In genomic region chr5:68740204-68740910, GRCh38 we compare ENCODE assay signal across 11 cellular contexts.
A peak's percentile ranks its signal among the peaks of the same experiment; 100 is the strongest.
DNase-seq lines count a peak whose midpoint lies in the region; ATAC-seq and TF ChIP-seq lines count a peak whose summit lies in the region.
"Had no signal": no experiment of that assay in that cellular context is flagged by ENCODE, and none has a peak within 500 bp of the region (broad histone marks: within the 10 kb centered on the region; RNA-seq: fewer than 3 reads in every experiment).

No MANE protein-coding gene starts in this region.

- peaks cover 9% of the 10 kb centered on the region for H3K27me3 Mint-ChIP-seq in activated B cell treated with CpG ODN at 0.5 μM for 24 hours
- no peaks in the 10 kb centered on the region for H3K27me3 Mint-ChIP-seq in activated CD4-positive, alpha-beta T cell treated with anti-CD3 and anti-CD28 coated beads, Interleukin-2, amount 10 ng/mL, durations not matched to agents 7 days and 5 days

- POLR2A ChIA-PET in activated B cell treated with CpG ODN at 0.5 μM for 24 hours (lab: Charles Lee): no interaction called here
- POLR2A ChIA-PET in activated CD4-positive, alpha-beta T cell treated with anti-CD3 and anti-CD28 coated beads, Interleukin-2, amount 10 ng/mL, durations not matched to agents 7 days and 5 days (lab: Charles Lee): no interaction called here

- H3K4me3 Mint-ChIP-seq in activated B cell treated with CpG ODN at 0.5 μM for 24 hours: peak overlapping the region; percentile 15
- no peak overlapping the region for H3K4me3 Mint-ChIP-seq in activated CD4-positive, alpha-beta T cell treated with anti-CD3 and anti-CD28 coated beads, Interleukin-2, amount 10 ng/mL, durations not matched to agents 7 days and 5 days
- H3K4me3 Mint-ChIP-seq: activated naive CD8-positive, alpha-beta T cell treated with anti-CD3 and anti-CD28 coated beads, Interleukin-2, amount 10 ng/mL, durations not matched to agents 7 days and 5 days; endodermal cell had no signal

- H3K27ac Mint-ChIP-seq in activated B cell treated with CpG ODN at 0.5 μM for 24 hours: no peak overlapping the region
- no peak overlapping the region for H3K27ac Mint-ChIP-seq in activated CD4-positive, alpha-beta T cell treated with anti-CD3 and anti-CD28 coated beads, Interleukin-2, amount 10 ng/mL, durations not matched to agents 7 days and 5 days
- H3K27ac Mint-ChIP-seq: endodermal cell had no signal

- H3K36me3 Mint-ChIP-seq in activated B cell treated with CpG ODN at 0.5 μM for 24 hours (ENCODE audit: low read depth): no peaks in the 10 kb centered on the region
- H3K36me3 Mint-ChIP-seq in activated CD4-positive, alpha-beta T cell treated with anti-CD3 and anti-CD28 coated beads, Interleukin-2, amount 10 ng/mL, durations not matched to agents 7 days and 5 days (ENCODE audit: low read depth): no peaks in the 10 kb centered on the region
- H3K36me3 Mint-ChIP-seq: activated naive CD8-positive, alpha-beta T cell treated with anti-CD3 and anti-CD28 coated beads, Interleukin-2, amount 10 ng/mL, durations not matched to agents 7 days and 5 days had no signal

- peak; percentile 72 for ATAC-seq in GM18508 (IDR thresholded peaks at IDR 0.05; ENCODE audit: insufficient read depth, unreplicated experiment)
- ATAC-seq in GM21367 (IDR thresholded peaks at IDR 0.05; ENCODE audit: unreplicated experiment): peak; percentile 54
- ATAC-seq in HG03135 (IDR thresholded peaks at IDR 0.05; ENCODE audit: unreplicated experiment): peak; percentile 62
- peak; percentile 69 for ATAC-seq in activated B cell treated with CpG ODN at 0.5 μM for 24 hours (ENCODE audit: low read depth)
- ATAC-seq in GM21360 (IDR thresholded peaks at IDR 0.05; ENCODE audit: unreplicated experiment): no peak

- peaks cover 40% of the 10 kb centered on the region for H3K4me1 Mint-ChIP-seq in activated B cell treated with CpG ODN at 0.5 μM for 24 hours
- peaks cover 12% of the 10 kb centered on the region for H3K4me1 Mint-ChIP-seq in activated CD4-positive, alpha-beta T cell treated with anti-CD3 and anti-CD28 coated beads, Interleukin-2, amount 10 ng/mL, durations not matched to agents 7 days and 5 days
- H3K4me1 Mint-ChIP-seq: endodermal cell had no signal

- H3K9me3 Mint-ChIP-seq in activated B cell treated with CpG ODN at 0.5 μM for 24 hours: no peaks in the 10 kb centered on the region
- H3K9me3 Mint-ChIP-seq in activated CD4-positive, alpha-beta T cell treated with anti-CD3 and anti-CD28 coated beads, Interleukin-2, amount 10 ng/mL, durations not matched to agents 7 days and 5 days: no peaks in the 10 kb centered on the region
- H3K9me3 Mint-ChIP-seq: activated naive CD8-positive, alpha-beta T cell treated with anti-CD3 and anti-CD28 coated beads, Interleukin-2, amount 10 ng/mL, durations not matched to agents 7 days and 5 days; endodermal cell had no signal

- CTCF ChIA-PET in activated B cell treated with CpG ODN at 0.5 μM for 24 hours (lab: Charles Lee): no interaction called here
- CTCF ChIA-PET in activated CD4-positive, alpha-beta T cell treated with anti-CD3 and anti-CD28 coated beads, Interleukin-2, amount 10 ng/mL, durations not matched to agents 7 days and 5 days (lab: Charles Lee): interaction anchor here (1.6 kb wide), 1 partner anchor 7 kb away, joined by 3 read pairs; no protein-coding TSS in a partner anchor

- no peak for DNase-seq in activated B cell treated with CpG ODN at 0.5 μM for 24 hours
- no peak for DNase-seq in activated CD4-positive, alpha-beta T cell treated with anti-CD3 and anti-CD28 coated beads, Interleukin-2, amount 10 ng/mL, durations not matched to agents 7 days and 5 days
- DNase-seq in superior temporal gyrus (ENCODE audit: extremely low spot score): no peak
- no peak for DNase-seq in NCI-H2196 (lab: John Stamatoyannopoulos, UW; ENCODE audit: unreplicated experiment)
- DNase-seq: activated naive CD8-positive, alpha-beta T cell treated with anti-CD3 and anti-CD28 coated beads, Interleukin-2, amount 10 ng/mL, durations not matched to agents 7 days and 5 days; endodermal cell; WERI-Rb-1 had no signal

- intact Hi-C loops in activated B cell treated with CpG ODN at 0.5 μM for 24 hours (cut with micrococcal nuclease): loop anchor here (1.0 kb wide), 1 partner anchor 122 kb away; no protein-coding TSS in a partner anchor

- TF ChIP-seq CTCF in activated B cell treated with CpG ODN at 0.5 μM for 24 hours (IDR thresholded peaks at IDR 0.05): no peak
